ENCODE assay signal across 9 cellular contexts in genomic region chr6:168459572-168459971, GRCh38. TPM values are rescaled to one million over a fixed set of nuclear protein-coding genes. Genes with fewer than 3 reads are reported as not detected.
"Had no signal": no experiment of that assay in that cellular context is flagged by ENCODE, and none has a peak within 500 bp of the region (broad histone marks: within the 10 kb centered on the region; RNA-seq: fewer than 3 reads in every experiment).

No MANE protein-coding gene starts in this region.

- H3K4me1 ChIP-seq: HAP-1 had no signal

- H3K9me3 ChIP-seq: HAP-1 had no signal

- DNase-seq: GM23248, GOT3, H7, H9, HCEC 1CT, HFFc6 had no signal

- ATAC-seq: GM23338, HCT116 had no signal

- H3K9me3 Mint-ChIP-seq: GM23338, H9 had no signal

- H3K36me3 ChIP-seq: HAP-1 had no signal

- H3K27ac ChIP-seq: GM23248 had no signal

- H3K27ac Mint-ChIP-seq: GM23338, HFFc6 had no signal

- H3K4me3 Mint-ChIP-seq: GM23338, H9, HFFc6 had no signal

- H3K4me3 ChIP-seq: GM23248, GM23338, HAP-1 had no signal

RNA-seq across cellular contexts. Expression of gene SMOC2, which starts 18.6 kb away (rescaled TPM):
- total RNA-seq: GM23248, HFFc6 had no signal
- polyA plus RNA-seq: GM23248 had no signal
